Comparison of ENCODE assay signal across 28 cellular contexts in the genomic region with DNA sequence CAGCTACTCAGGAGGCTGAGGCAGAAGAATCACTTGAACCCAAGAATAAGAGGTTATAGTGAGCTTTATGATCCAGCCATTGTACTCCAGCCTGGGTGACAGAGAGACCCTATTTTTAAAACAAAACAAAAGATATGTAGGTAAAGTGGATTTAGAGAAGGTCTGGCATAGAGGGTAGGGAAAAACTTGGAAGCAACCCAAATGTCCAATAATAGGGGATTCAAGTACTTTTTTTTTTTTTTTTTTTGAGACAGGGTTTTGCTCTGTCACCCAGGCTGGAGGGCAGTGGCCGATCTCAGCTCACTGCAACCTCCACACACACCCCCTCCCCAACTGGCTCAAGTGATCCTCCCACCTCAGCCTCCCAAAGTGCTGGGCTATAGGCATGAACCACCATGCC.
"Had no signal": no experiment of that assay in that cellular context is flagged by ENCODE, and none has a peak within 500 bp of the region (broad histone marks: within the 10 kb centered on the region; RNA-seq: fewer than 3 reads in every experiment).

No MANE protein-coding gene starts in this region.

- H3K4me1 ChIP-seq: body of pancreas, breast epithelium had no signal

- DNase-seq: activated effector memory CD4-positive, alpha-beta T cell treated with anti-CD3 and anti-CD28 coated beads, Interleukin-2, amount 50 U/mL, for 16 hours; activated effector memory CD4-positive, alpha-beta T cell treated with Interleukin-2 at 50 U/mL for 16 hours; activated gamma-delta T cell; activated gamma-delta T cell treated with Interleukin-2 at 50 U/mL for 16 hours; activated naive CD4-positive, alpha-beta T cell; activated naive CD4-positive, alpha-beta T cell treated with anti-CD3 and anti-CD28 coated beads for 36 hours; activated naive CD4-positive, alpha-beta T cell treated with anti-CD3 and anti-CD28 coated beads, Interleukin-2, amount 10 ng/mL, durations not matched to agents 7 days and 5 days; activated naive CD4-positive, alpha-beta T cell treated with anti-CD3 and anti-CD28 coated beads, Interleukin-2, amount 50 U/mL, for 16 hours; activated naive CD4-positive, alpha-beta T cell treated with Interleukin-2 at 50 U/mL for 16 hours; activated naive CD8-positive, alpha-beta T cell treated with anti-CD3 and anti-CD28 coated beads for 36 hours; activated naive CD8-positive, alpha-beta T cell treated with anti-CD3 and anti-CD28 coated beads, Interleukin-2, amount 10 ng/mL, durations not matched to agents 7 days and 5 days; activated naive CD8-positive, alpha-beta T cell treated with anti-CD3 and anti-CD28 coated beads, Interleukin-2, amount 50 U/mL, for 24 hours; activated T-cell treated with anti-CD3 and anti-CD28 coated beads, Interleukin-2, amount 50 U/mL, for 4 hours; activated T-cell treated with anti-CD3 and anti-CD28 coated beads, Interleukin-2, amount 50 U/mL, for 48 hours; activated T-cell treated with anti-CD3 and anti-CD28 coated beads, Interleukin-2, amount 50 U/mL, for 72 hours; adrenal gland; amniotic stem cell; amygdala; anterior cingulate cortex; aorta; body of pancreas; brain microvascular endothelial cell; caudate nucleus; central memory CD4-positive, alpha-beta T cell; cerebellar nuclear complex had no signal

- H3K9me3 ChIP-seq: adrenal gland, ascending aorta, body of pancreas, breast epithelium had no signal

- H3K4me3 ChIP-seq: adrenal gland, ascending aorta, body of pancreas, breast epithelium, cardiac muscle cell had no signal

- H3K27ac ChIP-seq: adrenal gland, ascending aorta, body of pancreas, brain microvascular endothelial cell, breast epithelium, cardiac muscle cell had no signal

- H3K36me3 ChIP-seq: adrenal gland, ascending aorta, brain microvascular endothelial cell, breast epithelium, cardiac muscle cell had no signal
